Comparison of ENCODE assay signal across 9 cellular contexts in the genomic region with DNA sequence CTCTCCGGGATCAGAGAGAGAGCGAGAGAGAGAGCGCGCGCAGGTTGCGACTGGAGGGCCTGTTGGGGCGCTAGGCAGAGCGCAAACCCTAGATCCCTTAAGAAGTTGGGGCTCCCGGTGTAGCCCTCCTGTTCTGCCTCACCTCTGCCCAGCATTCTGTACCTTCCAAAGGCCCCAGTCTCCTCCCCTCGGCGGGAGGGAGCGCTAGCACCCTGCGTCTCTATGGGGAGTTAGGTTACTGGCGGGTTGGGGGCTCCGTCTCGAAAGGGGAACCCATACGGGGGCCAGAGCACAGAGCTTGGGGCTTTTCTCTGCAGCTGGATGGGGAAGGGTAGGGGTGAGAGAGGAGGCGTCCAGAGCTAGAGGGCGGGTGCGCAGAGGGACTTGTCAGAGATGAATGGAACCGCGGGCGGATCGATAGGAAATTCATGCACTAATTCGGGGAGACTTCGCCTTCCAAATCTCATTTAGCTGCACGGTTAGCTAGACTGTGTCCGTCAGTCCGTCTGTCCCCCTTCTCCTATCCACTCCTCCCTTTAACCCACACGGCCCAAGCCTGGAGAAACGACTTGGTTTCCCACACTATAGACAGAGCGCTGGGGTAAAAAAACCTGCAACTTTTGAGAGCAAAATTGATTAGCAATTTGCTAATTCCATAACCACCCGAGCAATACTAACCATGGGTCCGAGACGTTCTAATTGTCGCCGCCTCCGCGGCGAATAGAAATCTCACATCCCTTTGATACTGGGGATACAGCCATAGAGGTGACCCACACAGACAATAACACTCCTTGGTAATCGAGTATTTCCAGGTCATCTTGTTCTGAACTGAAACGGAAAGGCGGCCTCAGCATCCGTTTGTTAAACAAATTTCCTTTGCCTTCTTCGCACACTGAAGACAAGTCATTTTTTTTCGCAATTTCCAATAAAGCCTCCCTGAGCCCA. TPM values are rescaled to one million over a fixed set of nuclear protein-coding genes. Genes with fewer than 3 reads are reported as not detected.
A peak's percentile ranks its signal among the peaks of the same experiment; 100 is the strongest.
DNase-seq lines count a peak whose midpoint lies in the region; ATAC-seq and TF ChIP-seq lines count a peak whose summit lies in the region.
"Had no signal": no experiment of that assay in that cellular context is flagged by ENCODE, and none has a peak within 500 bp of the region (broad histone marks: within the 10 kb centered on the region; RNA-seq: fewer than 3 reads in every experiment).

No MANE protein-coding gene starts in this region.

- peak overlapping the region; percentile 58 for H3K27ac Mint-ChIP-seq in CD8-positive, alpha-beta T cell
- peak overlapping the region; percentile 67 for H3K27ac Mint-ChIP-seq in T-helper 17 cell
- H3K27ac Mint-ChIP-seq in stimulated activated naive CD8-positive, alpha-beta T cell treated with anti-CD3 and anti-CD28 coated beads, Interleukin-15, Interleukin-2, amounts not matched to agents 100 ng/mL and 50 ng/mL, for 24 hours: no peak overlapping the region

- H3K36me3 ChIP-seq in CD8-positive, alpha-beta T cell (ENCODE audit: insufficient read depth, low read length): no peaks in the 10 kb centered on the region
- no peaks in the 10 kb centered on the region for H3K36me3 ChIP-seq in left ventricle myocardium inferior

- H3K4me1 Mint-ChIP-seq in CD8-positive, alpha-beta T cell (ENCODE audit: low read depth): peaks cover 41% of the 10 kb centered on the region
- peaks cover 41% of the 10 kb centered on the region for H3K4me1 Mint-ChIP-seq in T-helper 17 cell
- peaks cover 42% of the 10 kb centered on the region for H3K4me1 Mint-ChIP-seq in stimulated activated naive CD8-positive, alpha-beta T cell treated with anti-CD3 and anti-CD28 coated beads, Interleukin-15, Interleukin-2, amounts not matched to agents 100 ng/mL and 50 ng/mL, for 24 hours (ENCODE audit: low read depth)

- peak; percentile 55 for ATAC-seq in CD8-positive, alpha-beta T cell
- ATAC-seq in GM21528 (IDR thresholded peaks at IDR 0.05; ENCODE audit: low FRiP score, unreplicated experiment) (peak; percentile 34), T-helper 17 cell (peak; percentile 63)

- POLR2A ChIA-PET in CD8-positive, alpha-beta T cell (lab: Charles Lee): interaction anchor here (1.7 kb wide), 1 partner anchor 35 kb away, joined by 5 read pairs; no protein-coding TSS in a partner anchor

- intact Hi-C loops in CD8-positive, alpha-beta T cell (cut with DNase I, micrococcal nuclease): loop anchor here (1.0 to 2.0 kb wide), 2 partner anchors 36 to 37 kb away; no protein-coding TSS in a partner anchor
- intact Hi-C loops in left ventricle myocardium inferior (cut with micrococcal nuclease): no loop called here

- peaks cover 39% of the 10 kb centered on the region for H3K27me3 ChIP-seq in CD8-positive, alpha-beta T cell (ENCODE audit: insufficient read depth, low read length)
- peaks cover 100% of the 10 kb centered on the region for H3K27me3 ChIP-seq in left ventricle myocardium inferior (ENCODE audit: low read depth)

- peaks cover 45% of the 10 kb centered on the region for H3K27me3 Mint-ChIP-seq in CD8-positive, alpha-beta T cell (ENCODE audit: low read depth)
- H3K27me3 Mint-ChIP-seq in T-helper 17 cell: peaks cover 51% of the 10 kb centered on the region
- H3K27me3 Mint-ChIP-seq in stimulated activated naive CD8-positive, alpha-beta T cell treated with anti-CD3 and anti-CD28 coated beads, Interleukin-15, Interleukin-2, amounts not matched to agents 100 ng/mL and 50 ng/mL, for 24 hours: peaks cover 60% of the 10 kb centered on the region

- H3K9me3 Mint-ChIP-seq in CD8-positive, alpha-beta T cell: no peaks in the 10 kb centered on the region
- no peaks in the 10 kb centered on the region for H3K9me3 Mint-ChIP-seq in stimulated activated naive CD8-positive, alpha-beta T cell treated with anti-CD3 and anti-CD28 coated beads, Interleukin-15, Interleukin-2, amounts not matched to agents 100 ng/mL and 50 ng/mL, for 24 hours

- CTCF ChIA-PET in CD8-positive, alpha-beta T cell (lab: Charles Lee): interaction anchor here (0.8 to 1.4 kb wide), 2 partner anchors 227 to 271 kb away, joined by 3 read pairs; no protein-coding TSS in a partner anchor

- H3K4me1 ChIP-seq in CD8-positive, alpha-beta T cell (ENCODE audit: insufficient read depth, low read length): peaks cover 25% of the 10 kb centered on the region
- peaks cover 26% of the 10 kb centered on the region for H3K4me1 ChIP-seq in left ventricle myocardium inferior

- H3K27ac ChIP-seq in CD8-positive, alpha-beta T cell (ENCODE audit: low read depth, low read length): no peak overlapping the region
- H3K27ac ChIP-seq in left ventricle myocardium inferior (replicated peaks): peak overlapping the region; percentile 71
- H3K27ac ChIP-seq: HL-60 had no signal

- H3K4me3 ChIP-seq in CD8-positive, alpha-beta T cell (ENCODE audit: low read depth, low read length): peak overlapping the region; percentile 87
- H3K4me3 ChIP-seq in left ventricle myocardium inferior: peak overlapping the region; percentile 62

- no peaks in the 10 kb centered on the region for H3K36me3 Mint-ChIP-seq in CD8-positive, alpha-beta T cell
- H3K36me3 Mint-ChIP-seq in T-helper 17 cell (ENCODE audit: low read depth): peaks cover 2% of the 10 kb centered on the region
- H3K36me3 Mint-ChIP-seq in stimulated activated naive CD8-positive, alpha-beta T cell treated with anti-CD3 and anti-CD28 coated beads, Interleukin-15, Interleukin-2, amounts not matched to agents 100 ng/mL and 50 ng/mL, for 24 hours (ENCODE audit: low read depth): no peaks in the 10 kb centered on the region

- no peaks in the 10 kb centered on the region for H3K9me3 ChIP-seq in CD8-positive, alpha-beta T cell (ENCODE audit: low read length)
- H3K9me3 ChIP-seq in T-helper 17 cell (ENCODE audit: control insufficient read depth, low read length, poor library complexity, severe bottlenecking) (no peaks in the 10 kb centered on the region), left ventricle myocardium inferior (replicated peaks) (no peaks in the 10 kb centered on the region)

- H3K4me3 Mint-ChIP-seq in CD8-positive, alpha-beta T cell: peak overlapping the region; percentile 90
- H3K4me3 Mint-ChIP-seq in T-helper 17 cell: peak overlapping the region; percentile 95
- peak overlapping the region; percentile 88 for H3K4me3 Mint-ChIP-seq in stimulated activated naive CD8-positive, alpha-beta T cell treated with anti-CD3 and anti-CD28 coated beads, Interleukin-15, Interleukin-2, amounts not matched to agents 100 ng/mL and 50 ng/mL, for 24 hours

- no peak for DNase-seq in CD8-positive, alpha-beta T cell
- DNase-seq in T-helper 17 cell (no peak), left ventricle myocardium inferior (no peak), globus pallidus (ENCODE audit: low spot score) (no peak), NK-92 (lab: John Stamatoyannopoulos, UW; ENCODE audit: unreplicated experiment) (no peak)
- no peak for DNase-seq in central memory CD4-positive, alpha-beta T cell

- TF ChIP-seq CTCF in CD8-positive, alpha-beta T cell (IDR thresholded peaks at IDR 0.05): no peak
- no peak for TF ChIP-seq CTCF in left ventricle myocardium inferior (IDR thresholded peaks at IDR 0.05; ENCODE audit: borderline replicate concordance)

RNA-seq across cellular contexts. Expression of gene HOXB4, which starts 0.7 kb away (rescaled TPM):
- under 1 TPM; 0.57 to 0.64 TPM for total RNA-seq in CD8-positive, alpha-beta T cell
- 1 to 10 TPM in 1 of 2 donors, under 1 TPM in 1; 0.91 to 1.8 TPM for total RNA-seq in T-helper 17 cell
- 0.25 TPM for total RNA-seq in left ventricle myocardium inferior

RNA-seq across cellular contexts. Expression of gene HOXB3, which starts 11.2 kb away (rescaled TPM):
- 1 to 10 TPM; 2.3 to 3.2 TPM for total RNA-seq in CD8-positive, alpha-beta T cell
- 1 to 10 TPM; 1.7 to 4.6 TPM for total RNA-seq in T-helper 17 cell
- total RNA-seq in left ventricle myocardium inferior: 0.91 TPM

RNA-seq across cellular contexts. Expression of gene HOXB5, which starts 14.7 kb away (rescaled TPM):
- total RNA-seq in CD8-positive, alpha-beta T cell: not detected
- total RNA-seq in T-helper 17 cell: not detected
- not detected for total RNA-seq in left ventricle myocardium inferior

RNA-seq across cellular contexts. Expression of gene HOXB6, which starts 25.9 kb away (rescaled TPM):
- under 1 TPM in 1 of 2 experiments, not detected in 1; 0.19 TPM for total RNA-seq in CD8-positive, alpha-beta T cell
- total RNA-seq in T-helper 17 cell (not detected), left ventricle myocardium inferior (0.66 TPM)

RNA-seq across cellular contexts. Expression of gene HOXB7, which starts 31.9 kb away (rescaled TPM):
- under 1 TPM in 1 of 2 experiments, not detected in 1; 0.22 TPM for total RNA-seq in CD8-positive, alpha-beta T cell
- total RNA-seq in T-helper 17 cell (under 1 TPM in 1 of 2 donors, not detected in 1; 0.82 TPM), left ventricle myocardium inferior (0.16 TPM)
